In the genomic region with DNA sequence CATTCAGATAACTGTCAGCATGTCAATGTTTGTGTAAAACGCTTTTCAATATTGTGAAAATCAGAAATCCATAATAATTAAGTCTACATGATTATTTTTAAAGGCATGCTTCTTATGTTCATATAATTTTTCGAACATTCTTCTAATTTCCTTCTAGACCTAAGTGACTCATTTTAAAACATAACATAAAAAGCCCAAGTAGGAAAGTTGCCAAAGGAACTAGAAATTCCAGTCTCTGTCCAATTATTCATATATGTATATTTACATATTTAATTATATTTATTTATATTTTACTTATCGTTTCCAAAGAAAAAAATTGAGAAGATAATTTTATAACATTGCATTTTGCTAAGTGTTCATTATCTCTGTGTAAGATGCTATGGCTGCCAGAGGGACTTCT, we compare ENCODE assay signal across 13 cellular contexts.
DNase-seq lines count a peak whose midpoint lies in the region; ATAC-seq, FAIRE-seq and TF ChIP-seq lines count a peak whose summit lies in the region.
"Had no signal": no experiment of that assay in that cellular context is flagged by ENCODE, and none has a peak within 500 bp of the region (broad histone marks: within the 10 kb centered on the region; RNA-seq: fewer than 3 reads in every experiment).

No MANE protein-coding gene starts in this region.

- H3K9ac ChIP-seq in adipocyte (ENCODE audit: low read length), result no peak overlapping the region
- no peak overlapping the region for H3K9ac ChIP-seq in endothelial cell of umbilical vein (replicated peaks; ENCODE audit: extremely low read depth, insufficient read depth, low read length)

- no peak for TF ChIP-seq POLR2A in endothelial cell of umbilical vein (IDR thresholded peaks at IDR 0.05; ENCODE audit: low read depth, low read length)

- H3K79me2 ChIP-seq in ACC112 (ENCODE audit: control insufficient read depth, insufficient read depth, low read length, unreplicated experiment), result peaks cover 56% of the 10 kb centered on the region
- H3K79me2 ChIP-seq in endothelial cell of umbilical vein (ENCODE audit: control insufficient read depth, insufficient read depth, low read length), result no peaks in the 10 kb centered on the region

- no peaks in the 10 kb centered on the region for H3K9me3 ChIP-seq in adipocyte (ENCODE audit: control insufficient read depth, low read length)
- H3K9me3 ChIP-seq in endothelial cell of umbilical vein (replicated peaks; ENCODE audit: control insufficient read depth, insufficient read depth, low read length), result no peaks in the 10 kb centered on the region

- H3K4me3 ChIP-seq in ACC112 (ENCODE audit: low read depth, low read length) (no peak overlapping the region), adipocyte (ENCODE audit: low read length) (no peak overlapping the region), endothelial cell of umbilical vein (replicated peaks in 1 of 3; ENCODE audit: insufficient read depth in 1 of 3, low read depth in 1 of 3, low read length in 3 of 3) (no peak overlapping the region)
- H3K4me3 ChIP-seq: GM23338 had no signal

- no peaks in the 10 kb centered on the region for H4K20me1 ChIP-seq in endothelial cell of umbilical vein (replicated peaks; ENCODE audit: control insufficient read depth, extremely low read depth, insufficient read depth, low read length)

- no peaks in the 10 kb centered on the region for H3K9me1 ChIP-seq in endothelial cell of umbilical vein (replicated peaks; ENCODE audit: control insufficient read depth, extremely low read depth, insufficient read depth, low read length)

- ATAC-seq in HG02642 (IDR thresholded peaks at IDR 0.05; ENCODE audit: poor library complexity, unreplicated experiment) (no peak), HG03280 (IDR thresholded peaks at IDR 0.05; ENCODE audit: unreplicated experiment) (no peak), HG03045 (IDR thresholded peaks at IDR 0.05; ENCODE audit: unreplicated experiment) (no peak)
- ATAC-seq: GM23338 had no signal

- intact Hi-C loops in endothelial cell of umbilical vein (cut with micrococcal nuclease), result no loop called here

- TF ChIP-seq CTCF in endothelial cell of umbilical vein (IDR thresholded peaks at IDR 0.05; ENCODE audit: extremely low read depth in 1 of 2, insufficient read depth in 1 of 2, low read depth in 1 of 2, low read length in 2 of 2), result no peak

- H3K4me2 ChIP-seq in endothelial cell of umbilical vein (ENCODE audit: insufficient read depth, low read length), result no peak overlapping the region
- H3K4me2 ChIP-seq: GM23338 had no signal

- peaks cover 44% of the 10 kb centered on the region for H3K4me1 ChIP-seq in ACC112 (ENCODE audit: control insufficient read depth, insufficient read depth, low read length, unreplicated experiment)
- H3K4me1 ChIP-seq in adipocyte (ENCODE audit: control insufficient read depth, insufficient read depth, low read length), result no peaks in the 10 kb centered on the region
- no peaks in the 10 kb centered on the region for H3K4me1 ChIP-seq in endothelial cell of umbilical vein (ENCODE audit: control insufficient read depth, extremely low read depth, insufficient read depth, low read length)

- CTCF ChIA-PET in endothelial cell of umbilical vein (lab: Charles Lee), result interaction anchor here (1.0 kb wide), 1 partner anchor 10 kb away, joined by 4 read pairs; no protein-coding TSS in a partner anchor

- DNase-seq in adipocyte (ENCODE audit: low read depth) (peak; percentile 52), endothelial cell of umbilical vein (ENCODE audit: low read depth, low spot score) (peak; percentile 44), hepatic stellate cell (ENCODE audit: low spot score) (peak; percentile 8), NCI-H526 (lab: John Stamatoyannopoulos, UW) (no peak)
- DNase-seq: 8988T, C1 segment of cervical spinal cord, DMS 273 treated with DMSO at 0.1 percent for 48 hours, HFFc6 had no signal

- H3K27ac ChIP-seq in ACC112 (ENCODE audit: low read depth, low read length) (0 out of 2 replicates have a peak overlapping the region, but pooled peaks have one; percentile 25), endothelial cell of umbilical vein (ENCODE audit: insufficient read depth, low read depth, low read length) (no peak overlapping the region)

- H3K27me3 ChIP-seq in ACC112 (ENCODE audit: insufficient read depth, low read length) (no peaks in the 10 kb centered on the region), adipocyte (replicated peaks; ENCODE audit: control insufficient read depth, insufficient read depth, low read length) (no peaks in the 10 kb centered on the region), endothelial cell of umbilical vein (ENCODE audit: control insufficient read depth in 2 of 2, insufficient read depth in 2 of 2, low read length in 2 of 2) (no peaks in the 10 kb centered on the region)

- BruUV-seq in endothelial cell of umbilical vein (replicated peaks; lab: Mats Ljungman, UMichigan), result no TSS peak

- H2AFZ ChIP-seq in ACC112 (ENCODE audit: low read length, unreplicated experiment) (no peak overlapping the region), endothelial cell of umbilical vein (ENCODE audit: low read depth, low read length) (no peak overlapping the region)
- H2AFZ ChIP-seq: GM23338 had no signal

- FAIRE-seq in endothelial cell of umbilical vein (lab: Jason Lieb, UNC), result no peak

- H3K36me3 ChIP-seq in ACC112 (ENCODE audit: insufficient read depth, low read length) (peaks cover 15% of the 10 kb centered on the region), adipocyte (ENCODE audit: control insufficient read depth, insufficient read depth, low read length, severe bottlenecking) (no peaks in the 10 kb centered on the region), endothelial cell of umbilical vein (ENCODE audit: control insufficient read depth in 2 of 2, extremely low read depth in 1 of 2, insufficient read depth in 2 of 2, low read length in 2 of 2) (no peaks in the 10 kb centered on the region)

- POLR2A ChIA-PET in endothelial cell of umbilical vein (lab: Charles Lee), result no interaction called here

- dilution Hi-C loops in endothelial cell of umbilical vein (cut with MboI; ENCODE audit: extremely low pct_ligation_motif_present, low sequenced_read_pairs), result no loop called here

TF ChIP-seq in endothelial cell of umbilical vein, 7 proteins besides CTCF, POLR2A, EP300 and RAD21:
- TF ChIP-seq MYC (IDR thresholded peaks at IDR 0.05; ENCODE audit: low read depth, low read length), result no peak
- TF ChIP-seq FOS (IDR thresholded peaks at IDR 0.05; ENCODE audit: borderline replicate concordance, insufficient read depth, low read length), result no peak
- no peak for TF ChIP-seq JUN (IDR thresholded peaks at IDR 0.05; ENCODE audit: borderline replicate concordance, insufficient read depth, insufficient read length, low read depth)
- TF ChIP-seq, protein P1, sequence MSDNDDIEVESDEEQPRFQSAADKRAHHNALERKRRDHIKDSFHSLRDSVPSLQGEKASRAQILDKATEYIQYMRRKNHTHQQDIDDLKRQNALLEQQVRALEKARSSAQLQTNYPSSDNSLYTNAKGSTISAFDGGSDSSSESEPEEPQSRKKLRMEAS (IDR thresholded peaks at IDR 0.05; ENCODE audit: insufficient read depth, insufficient read length), result no peak
- TF ChIP-seq EZH2 (IDR thresholded peaks at IDR 0.05; ENCODE audit: borderline replicate concordance, low read depth, low read length, severe bottlenecking), result no peak
- no peak for TF ChIP-seq POLR2AphosphoS5 (IDR thresholded peaks at IDR 0.05; ENCODE audit: insufficient read depth, low read depth, low read length)
- no peak for TF ChIP-seq GATA2 (IDR thresholded peaks at IDR 0.05; ENCODE audit: insufficient read depth, insufficient read length, low read depth, low read length)

Comparison
In these comparisons a context has a peak if more than half of its experiments do, and no peak if none do; other contexts are left out.
1. DNase-seq: peak in adipocyte (single experiment), endothelial cell of umbilical vein (single experiment) and hepatic stellate cell (single experiment); none in NCI-H526 (0 of 2).